ENCODE assay signal across 1 cellular context in the genomic region with DNA sequence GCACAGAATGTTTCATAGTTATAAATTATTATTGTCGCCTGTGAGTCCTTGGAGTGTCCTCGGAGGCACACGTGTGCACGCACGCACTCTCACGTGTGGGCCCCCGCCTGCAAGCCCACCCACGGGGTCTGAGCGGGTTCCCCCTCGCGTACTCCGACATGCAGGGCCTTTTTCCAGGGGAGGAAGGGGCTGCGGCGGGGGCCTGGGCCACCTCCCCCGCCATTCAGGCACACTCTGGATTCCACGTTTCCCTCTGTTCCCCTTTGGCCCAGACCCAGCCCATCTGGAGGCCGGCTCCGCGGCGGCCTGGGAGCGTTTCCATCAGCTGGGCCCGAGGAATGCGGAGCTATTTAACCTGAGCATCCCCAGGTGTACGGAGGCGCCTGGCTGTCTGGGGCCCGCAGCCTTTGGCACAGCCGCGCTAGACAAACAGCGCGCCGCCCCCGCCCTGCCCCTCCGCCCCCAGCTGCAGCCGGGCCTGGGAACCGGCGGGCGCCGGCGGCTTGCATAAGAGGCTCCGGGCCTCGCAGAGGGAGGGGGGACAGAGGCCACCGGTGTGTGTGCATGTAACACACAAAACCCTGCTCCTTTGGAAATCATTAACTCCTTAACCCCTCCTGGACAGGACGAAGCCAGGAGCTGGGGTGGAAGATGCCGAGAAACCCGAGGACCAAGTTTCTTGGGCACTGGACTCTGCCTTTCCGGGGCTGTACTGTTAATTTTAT.
TF ChIP-seq lines count a peak whose summit lies in the region.

No MANE protein-coding gene starts in this region.

TF ChIP-seq in HepG2, 621 proteins besides CTCF, POLR2A, EP300 and RAD21 (continued from another document and continues in another):
- TF ChIP-seq AFF4 (CRISPR knock-in tag; IDR thresholded peaks at IDR 0.05) (peak; percentile 97), ETV5 (CRISPR knock-in tag; IDR thresholded peaks at IDR 0.05; ENCODE audit: borderline replicate concordance) (peak; percentile 100), HOXA7 (CRISPR knock-in tag; IDR thresholded peaks at IDR 0.05) (no peak), ERF (CRISPR knock-in tag; IDR thresholded peaks at IDR 0.05) (peak; percentile 100), KDM5A (IDR thresholded peaks at IDR 0.05; ENCODE audit: borderline replicate concordance, low read length) (no peak), TEAD2 (CRISPR knock-in tag; IDR thresholded peaks at IDR 0.05) (0 out of 2 replicates have a peak, but pooled peaks have one; percentile 21), NFE2L2 (IDR thresholded peaks at IDR 0.05; ENCODE audit: low read length) (no peak), ZNF34 (CRISPR knock-in tag; IDR thresholded peaks at IDR 0.05; ENCODE audit: borderline replicate concordance) (peak; percentile 98; the same call in 1 of the 2 replicates), ARID5B (CRISPR knock-in tag; IDR thresholded peaks at IDR 0.05) (peak; percentile 100), NCOA5 (CRISPR knock-in tag; IDR thresholded peaks at IDR 0.05) (0 out of 2 replicates have a peak, but pooled peaks have one; percentile 81), SRY (CRISPR knock-in tag; IDR thresholded peaks at IDR 0.05) (peak; percentile 97), GATAD2A (CRISPR knock-in tag; IDR thresholded peaks at IDR 0.05) (peak; percentile 96), XBP1 (CRISPR knock-in tag; IDR thresholded peaks at IDR 0.05) (no peak; the same call in 1 of the 2 replicates), SMAD1 (CRISPR knock-in tag; IDR thresholded peaks at IDR 0.05; ENCODE audit: borderline replicate concordance, low read depth) (peak; percentile 100), U2AF1 (optimal IDR thresholded peaks at IDR 0.05; ENCODE audit: low read depth, low read length) (no peak), RXRA (CRISPR knock-in tag; IDR thresholded peaks at IDR 0.05) (peak; percentile 100), E2F1 (CRISPR knock-in tag; IDR thresholded peaks at IDR 0.05) (peak; percentile 93), CHD2 (IDR thresholded peaks at IDR 0.05; ENCODE audit: low read depth, low read length) (peak; percentile 72; the same call in 1 of the 2 replicates), MXD1 (CRISPR knock-in tag; IDR thresholded peaks at IDR 0.05) (peak; percentile 95), NFE2 (CRISPR knock-in tag; IDR thresholded peaks at IDR 0.05) (no peak), TMF1 (CRISPR knock-in tag; IDR thresholded peaks at IDR 0.05; ENCODE audit: low read depth) (peak; percentile 96; the same call in 1 of the 2 replicates), ZNF773 (CRISPR knock-in tag; IDR thresholded peaks at IDR 0.05; ENCODE audit: borderline replicate concordance) (peak; percentile 71; the same call in 1 of the 2 replicates), ARNT2 (CRISPR knock-in tag; IDR thresholded peaks at IDR 0.05; ENCODE audit: low read depth) (peak; percentile 100), ZNF276 (CRISPR knock-in tag; IDR thresholded peaks at IDR 0.05; ENCODE audit: low read depth) (peak; percentile 98), KAT8 (CRISPR knock-in tag; IDR thresholded peaks at IDR 0.05) (peak; percentile 95), ZMYM4 (CRISPR knock-in tag; IDR thresholded peaks at IDR 0.05) (peak; percentile 97), ZBED4 (CRISPR knock-in tag; IDR thresholded peaks at IDR 0.05; ENCODE audit: borderline replicate concordance) (peak; percentile 100), ZSCAN25 (CRISPR knock-in tag; IDR thresholded peaks at IDR 0.05) (peak; percentile 97), ZNF256 (CRISPR knock-in tag; conservative IDR thresholded peaks at IDR 0.05) (peak; percentile 89; the same call in 1 of the 2 replicates), KLF16 (CRISPR knock-in tag; IDR thresholded peaks at IDR 0.05) (peak in 1 of 2 experiments; percentile 100; a peak in 2 of 4 replicates), ZNF703 (CRISPR knock-in tag; IDR thresholded peaks at IDR 0.05; ENCODE audit: borderline replicate concordance) (peak; percentile 100), MEIS2 (CRISPR knock-in tag; IDR thresholded peaks at IDR 0.05) (peak; percentile 98), RARA (CRISPR knock-in tag; IDR thresholded peaks at IDR 0.05) (peak; percentile 100), RNF2 (conservative IDR thresholded peaks at IDR 0.05; ENCODE audit: low read depth) (0 out of 2 replicates have a peak, but pooled peaks have one; percentile 6)
- TF ChIP-seq, protein P1, sequence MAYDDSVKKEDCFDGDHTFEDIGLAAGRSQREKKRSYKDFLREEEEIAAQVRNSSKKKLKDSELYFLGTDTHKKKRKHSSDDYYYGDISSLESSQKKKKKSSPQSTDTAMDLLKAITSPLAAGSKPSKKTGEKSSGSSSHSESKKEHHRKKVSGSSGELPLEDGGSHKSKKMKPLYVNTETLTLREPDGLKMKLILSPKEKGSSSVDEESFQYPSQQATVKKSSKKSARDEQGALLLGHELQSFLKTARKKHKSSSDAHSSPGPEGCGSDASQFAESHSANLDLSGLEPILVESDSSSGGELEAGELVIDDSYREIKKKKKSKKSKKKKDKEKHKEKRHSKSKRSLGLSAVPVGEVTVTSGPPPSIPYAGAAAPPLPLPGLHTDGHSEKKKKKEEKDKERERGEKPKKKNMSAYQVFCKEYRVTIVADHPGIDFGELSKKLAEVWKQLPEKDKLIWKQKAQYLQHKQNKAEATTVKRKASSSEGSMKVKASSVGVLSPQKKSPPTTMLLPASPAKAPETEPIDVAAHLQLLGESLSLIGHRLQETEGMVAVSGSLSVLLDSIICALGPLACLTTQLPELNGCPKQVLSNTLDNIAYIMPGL (CRISPR knock-in tag; IDR thresholded peaks at IDR 0.05; ENCODE audit: borderline replicate concordance in 1 of 2, low read depth in 1 of 2): peak; percentile 86 to 92
- TF ChIP-seq, protein P2, sequence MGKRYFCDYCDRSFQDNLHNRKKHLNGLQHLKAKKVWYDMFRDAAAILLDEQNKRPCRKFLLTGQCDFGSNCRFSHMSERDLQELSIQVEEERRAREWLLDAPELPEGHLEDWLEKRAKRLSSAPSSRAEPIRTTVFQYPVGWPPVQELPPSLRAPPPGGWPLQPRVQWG (CRISPR knock-in tag; IDR thresholded peaks at IDR 0.05; ENCODE audit: borderline replicate concordance, low read depth): no peak
- TF ChIP-seq, protein P3, sequence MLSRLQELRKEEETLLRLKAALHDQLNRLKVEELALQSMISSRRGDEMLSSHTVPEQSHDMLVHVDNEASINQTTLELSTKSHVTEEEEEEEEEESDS (CRISPR knock-in tag; IDR thresholded peaks at IDR 0.05; ENCODE audit: borderline replicate concordance): peak; percentile 97
- TF ChIP-seq, protein P4, sequence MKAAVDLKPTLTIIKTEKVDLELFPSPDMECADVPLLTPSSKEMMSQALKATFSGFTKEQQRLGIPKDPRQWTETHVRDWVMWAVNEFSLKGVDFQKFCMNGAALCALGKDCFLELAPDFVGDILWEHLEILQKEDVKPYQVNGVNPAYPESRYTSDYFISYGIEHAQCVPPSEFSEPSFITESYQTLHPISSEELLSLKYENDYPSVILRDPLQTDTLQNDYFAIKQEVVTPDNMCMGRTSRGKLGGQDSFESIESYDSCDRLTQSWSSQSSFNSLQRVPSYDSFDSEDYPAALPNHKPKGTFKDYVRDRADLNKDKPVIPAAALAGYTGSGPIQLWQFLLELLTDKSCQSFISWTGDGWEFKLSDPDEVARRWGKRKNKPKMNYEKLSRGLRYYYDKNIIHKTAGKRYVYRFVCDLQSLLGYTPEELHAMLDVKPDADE (CRISPR knock-in tag; IDR thresholded peaks at IDR 0.05): no peak; the same call in 1 of the 2 replicates
